In the genomic region with DNA sequence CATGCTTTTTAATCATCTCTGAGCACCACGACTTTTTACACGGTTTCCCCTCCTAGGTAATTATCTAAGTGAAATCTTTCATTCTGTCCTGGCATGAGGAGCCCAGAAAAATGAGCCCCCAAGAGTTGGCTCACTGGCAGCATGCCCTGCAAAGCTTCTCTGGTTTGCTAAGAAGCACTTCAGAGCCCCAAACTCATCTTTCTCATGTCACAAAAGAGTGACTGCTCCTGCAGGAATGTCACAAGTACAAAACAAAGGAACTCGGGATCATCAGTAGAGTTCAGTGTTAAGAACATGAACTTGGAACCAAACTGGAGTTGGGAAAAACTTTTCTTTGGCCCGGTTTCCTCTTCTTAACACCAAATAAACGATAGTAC, we compare ENCODE assay signal across 8 cellular contexts.
DNase-seq lines count a peak whose midpoint lies in the region; ATAC-seq, FAIRE-seq and TF ChIP-seq lines count a peak whose summit lies in the region.

No MANE protein-coding gene starts in this region.

- TF ChIP-seq CTCF in astrocyte (IDR thresholded peaks at IDR 0.05; ENCODE audit: insufficient read depth, low read depth, low read length) = no peak
- no peak for TF ChIP-seq CTCF in lower leg skin (IDR thresholded peaks at IDR 0.05)
- no peak for TF ChIP-seq CTCF in tibial nerve (IDR thresholded peaks at IDR 0.05)

- H3K4me3 Mint-ChIP-seq in activated T-cell treated with anti-CD3 and anti-CD28 coated beads, Interleukin-2, amount 50 U/mL, for 24 hours = peak overlapping the region; percentile 75
- H3K4me3 Mint-ChIP-seq in astrocyte (ENCODE audit: unreplicated experiment) = peak overlapping the region; percentile 78

- ATAC-seq in GM18511 (IDR thresholded peaks at IDR 0.05; ENCODE audit: unreplicated experiment) = no peak
- no peak for ATAC-seq in GM21723 (IDR thresholded peaks at IDR 0.05; ENCODE audit: unreplicated experiment)
- no peak for ATAC-seq in HG03280 (IDR thresholded peaks at IDR 0.05; ENCODE audit: unreplicated experiment)

- 6% methylated on average over 5 of the region's 5 CpGs for WGBS in lower leg skin, 2 donors
- 8 to 10% methylated on average over 5 of the region's 5 CpGs for WGBS in tibial nerve, 2 donors

- H2AFZ ChIP-seq in astrocyte (ENCODE audit: low read depth, low read length) = peak overlapping the region; percentile 79

- TF ChIP-seq POLR2A in lower leg skin (IDR thresholded peaks at IDR 0.05) = no peak
- TF ChIP-seq POLR2A in tibial nerve (IDR thresholded peaks at IDR 0.05) = no peak

- H3K4me3 ChIP-seq in astrocyte (ENCODE audit: insufficient read depth, low read depth, low read length) (peak overlapping the region; percentile 81), lower leg skin (ENCODE audit: low read depth, poor library complexity, severe bottlenecking) (peak overlapping the region; percentile 21), tibial nerve (peak overlapping the region; percentile 25 to 57 (median 52))

- intact Hi-C loops in lower leg skin (cut with DNase I; ENCODE audit: low total_unique reads) = no loop called here

- H3K79me2 ChIP-seq in astrocyte (ENCODE audit: insufficient read depth, low read length) = no peaks in the 10 kb centered on the region

- no peaks in the 10 kb centered on the region for H3K36me3 ChIP-seq in astrocyte (ENCODE audit: insufficient read depth, low read length)
- H3K36me3 ChIP-seq in tibial nerve = no peaks in the 10 kb centered on the region

- peak overlapping the region; percentile 85 for H3K9ac ChIP-seq in astrocyte (ENCODE audit: low read length)

- DNase-seq in activated T-cell treated with anti-CD3 and anti-CD28 coated beads, Interleukin-2, amount 50 U/mL, for 24 hours = peak; percentile 34
- no peak for DNase-seq in activated T-cell treated with anti-CD3 and anti-CD28 coated beads for 4 hours
- DNase-seq in astrocyte (ENCODE audit: low read depth) = peak; percentile 47
- peak in 1 of 2 donors; percentile 20 for DNase-seq in lower leg skin (ENCODE audit: low spot score in 2 of 2)
- DNase-seq in tibial nerve (ENCODE audit: low spot score in 2 of 2) = no peak

- H3K4me1 ChIP-seq in astrocyte (ENCODE audit: insufficient read depth, low read length) (peaks cover 10% of the 10 kb centered on the region), tibial nerve (peaks cover 0 to 12% (median 2%) of the 10 kb centered on the region in 4 donors)

- peak overlapping the region; percentile 90 for H3K27ac Mint-ChIP-seq in activated T-cell treated with anti-CD3 and anti-CD28 coated beads, Interleukin-2, amount 50 U/mL, for 24 hours
- peak overlapping the region; percentile 95 for H3K27ac Mint-ChIP-seq in astrocyte (ENCODE audit: unreplicated experiment)

- H3K27me3 Mint-ChIP-seq in activated T-cell treated with anti-CD3 and anti-CD28 coated beads, Interleukin-2, amount 50 U/mL, for 24 hours = peaks cover 4% of the 10 kb centered on the region
- H3K27me3 Mint-ChIP-seq in astrocyte (ENCODE audit: low read depth, unreplicated experiment) = peaks cover 13% of the 10 kb centered on the region

- TF ChIP-seq EP300 in tibial nerve (IDR thresholded peaks at IDR 0.05) = no peak

- H3K36me3 Mint-ChIP-seq in activated T-cell treated with anti-CD3 and anti-CD28 coated beads, Interleukin-2, amount 50 U/mL, for 24 hours (ENCODE audit: low read depth) = no peaks in the 10 kb centered on the region
- no peaks in the 10 kb centered on the region for H3K36me3 Mint-ChIP-seq in astrocyte (ENCODE audit: low read depth, unreplicated experiment)

- peak overlapping the region; percentile 91 for H3K4me2 ChIP-seq in astrocyte (ENCODE audit: low read length)

- no peaks in the 10 kb centered on the region for H3K9me3 Mint-ChIP-seq in activated T-cell treated with anti-CD3 and anti-CD28 coated beads, Interleukin-2, amount 50 U/mL, for 24 hours
- no peaks in the 10 kb centered on the region for H3K9me3 Mint-ChIP-seq in astrocyte (ENCODE audit: unreplicated experiment)

- H3K27ac ChIP-seq in astrocyte (ENCODE audit: low read depth, low read length) (peak overlapping the region; percentile 79), tibial nerve (peak overlapping the region; percentile 14 to 80 (median 70))

- H3K27me3 ChIP-seq in astrocyte (ENCODE audit: insufficient read depth, low read length) (peaks cover 4% of the 10 kb centered on the region), tibial nerve (no peaks in the 10 kb centered on the region)

- peaks cover 46% of the 10 kb centered on the region for H3K4me1 Mint-ChIP-seq in activated T-cell treated with anti-CD3 and anti-CD28 coated beads, Interleukin-2, amount 50 U/mL, for 24 hours (ENCODE audit: low read depth)
- H3K4me1 Mint-ChIP-seq in astrocyte (ENCODE audit: low read depth, unreplicated experiment) = peaks cover 3% of the 10 kb centered on the region

- H3K9me3 ChIP-seq in astrocyte (ENCODE audit: insufficient read depth, low read depth, low read length) (no peaks in the 10 kb centered on the region), tibial nerve (no peaks in the 10 kb centered on the region)

- peak; percentile 50 for FAIRE-seq in astrocyte (lab: Jason Lieb, UNC)

- no peaks in the 10 kb centered on the region for H4K20me1 ChIP-seq in astrocyte (ENCODE audit: insufficient read depth, low read length)

Comparison
In these comparisons a context has a peak if more than half of its experiments do, and no peak if none do; other contexts are left out.
1. DNase-seq: peak in activated T-cell treated with anti-CD3 and anti-CD28 coated beads, Interleukin-2, amount 50 U/mL, for 24 hours (single experiment) and astrocyte (single experiment); none in activated T-cell treated with anti-CD3 and anti-CD28 coated beads for 4 hours (single experiment) and tibial nerve (0 of 2).
2. H3K4me3 ChIP-seq: peak in every context shown above with its lines; median percentile 81 in astrocyte; 52 in tibial nerve; 21 in lower leg skin.